In the genomic region with DNA sequence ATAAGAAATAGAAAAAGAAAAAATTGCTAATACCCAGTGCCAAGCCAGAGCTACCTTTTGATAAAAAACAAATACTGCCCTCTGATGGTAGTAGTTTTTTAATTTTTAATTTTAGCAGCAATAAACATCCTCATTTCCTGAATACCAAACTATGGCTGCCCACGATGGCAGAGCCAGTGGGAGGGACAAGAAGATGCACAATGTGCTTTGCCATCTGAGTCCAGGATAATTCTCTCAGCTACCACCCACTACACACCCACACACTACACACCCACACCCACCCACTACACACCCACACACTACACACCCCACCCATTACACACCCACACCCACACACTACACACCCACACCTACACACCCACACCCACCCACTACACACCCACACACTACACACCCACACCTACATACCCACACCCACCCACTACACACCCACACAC, we compare ENCODE assay signal across 11 cellular contexts. TPM values are rescaled to one million over a fixed set of nuclear protein-coding genes. Genes with fewer than 3 reads are reported as not detected.
DNase-seq lines count a peak whose midpoint lies in the region; ATAC-seq and TF ChIP-seq lines count a peak whose summit lies in the region.
"Had no signal": no experiment of that assay in that cellular context is flagged by ENCODE, and none has a peak within 500 bp of the region (broad histone marks: within the 10 kb centered on the region; RNA-seq: fewer than 3 reads in every experiment).

No MANE protein-coding gene starts in this region.

- H3K27me3 ChIP-seq in A673 (replicated peaks; ENCODE audit: insufficient read depth, low read depth, low read length, poor library complexity) (no peaks in the 10 kb centered on the region), GM06990 (replicated peaks; ENCODE audit: control insufficient read depth, insufficient read depth, low read length) (no peaks in the 10 kb centered on the region), Panc1 (ENCODE audit: control insufficient read depth, insufficient read depth, low read length) (no peaks in the 10 kb centered on the region), MG63 (no peaks in the 10 kb centered on the region)
- H3K27me3 ChIP-seq: body of pancreas, SJCRH30 had no signal

- no peaks in the 10 kb centered on the region for H3K9me3 Mint-ChIP-seq in Calu3 (ENCODE audit: low read depth, unreplicated experiment)

- H3K36me3 ChIP-seq in A673 (ENCODE audit: insufficient read depth, low read length, poor library complexity, severe bottlenecking) = no peaks in the 10 kb centered on the region
- H3K36me3 ChIP-seq in GM06990 (ENCODE audit: control insufficient read depth, insufficient read depth, low read length) = no peaks in the 10 kb centered on the region
- H3K36me3 ChIP-seq in Panc1 (ENCODE audit: control insufficient read depth, insufficient read depth, low read length) = no peaks in the 10 kb centered on the region
- H3K36me3 ChIP-seq in MG63 = no peaks in the 10 kb centered on the region
- H3K36me3 ChIP-seq: SJCRH30 had no signal

- H3K4me3 Mint-ChIP-seq in Calu3 (ENCODE audit: low read depth, unreplicated experiment) = no peak overlapping the region

- H3K9me3 ChIP-seq in A673 (ENCODE audit: low read depth, low read length, poor library complexity, severe bottlenecking) (no peaks in the 10 kb centered on the region), Panc1 (ENCODE audit: control insufficient read depth, insufficient read depth, low read depth, low read length) (no peaks in the 10 kb centered on the region), MG63 (no peaks in the 10 kb centered on the region)
- H3K9me3 ChIP-seq: body of pancreas, SJCRH30 had no signal

- H3K4me1 Mint-ChIP-seq in Calu3 (ENCODE audit: low read depth, unreplicated experiment) = no peaks in the 10 kb centered on the region

- H3K27ac ChIP-seq in A673 (ENCODE audit: low read depth, low read length, poor library complexity, severe bottlenecking) (no peak overlapping the region), Panc1 (ENCODE audit: low read length) (no peak overlapping the region)
- H3K27ac ChIP-seq: body of pancreas, SJCRH30 had no signal

- H3K27ac Mint-ChIP-seq in Calu3 (ENCODE audit: unreplicated experiment) = no peak overlapping the region

- H3K27me3 Mint-ChIP-seq in Calu3 (ENCODE audit: unreplicated experiment) = peaks cover 16% of the 10 kb centered on the region

- in situ Hi-C loops in Panc1 (cut with HindIII; ENCODE audit: low pct_unique_long_range_greater_than_20kb, low sequenced_read_pairs) = no loop called here
- in situ Hi-C loops in G401 (cut with HindIII; ENCODE audit: low sequenced_read_pairs) = no loop called here

- TF ChIP-seq CTCF in A673 (conservative IDR thresholded peaks at IDR 0.05; ENCODE audit: low read depth, low read length) = peak; percentile 33; the same call in 1 of the 2 replicates
- TF ChIP-seq CTCF in GM06990 (IDR thresholded peaks at IDR 0.05; ENCODE audit: insufficient read depth, low read length, poor library complexity, severe bottlenecking) = peak; percentile 2
- TF ChIP-seq CTCF in Panc1 (IDR thresholded peaks at IDR 0.05) = no peak
- no peak for TF ChIP-seq CTCF in Calu3 (IDR thresholded peaks at IDR 0.05; ENCODE audit: unreplicated experiment)

- intact Hi-C loops in A673 (cut with micrococcal nuclease; ENCODE audit: unreplicated experiment) = no loop called here
- intact Hi-C loops in Panc1 (cut with micrococcal nuclease; ENCODE audit: unreplicated experiment) = no loop called here
- intact Hi-C loops in Calu3 (cut with micrococcal nuclease; ENCODE audit: unreplicated experiment) = no loop called here

- CTCF ChIA-PET in A673 (lab: Charles Lee) = interaction anchor here (0.8 to 1.5 kb wide), 2 partner anchors 17 to 85 kb away, joined by 3 to 6 read pairs; no protein-coding TSS in a partner anchor
- CTCF ChIA-PET in Panc1 (lab: Charles Lee) = interaction anchor here (0.8 to 1.6 kb wide), 2 partner anchors 84 to 91 kb away, joined by 3 to 5 read pairs; no protein-coding TSS in a partner anchor
- CTCF ChIA-PET in Calu3 (lab: Charles Lee) = interaction anchor here (1.0 kb wide), 1 partner anchor 85 kb away, joined by 8 read pairs; no protein-coding TSS in a partner anchor

- BruUV-seq in A673 (replicated peaks; lab: Mats Ljungman, UMichigan) (no TSS peak), Panc1 (replicated peaks; lab: Mats Ljungman, UMichigan) (no TSS peak), Calu3 (replicated peaks; lab: Mats Ljungman, UMichigan) (no TSS peak)

- DNase-seq in A673 (ENCODE audit: low spot score) (peak; percentile 61), GM06990 (ENCODE audit: extremely low read depth, insufficient read length) (no peak), Panc1 (ENCODE audit: low read depth, low spot score) (no peak), dermis blood vessel endothelial cell (peak; percentile 29), retina (no peak), MG63 (no peak), Calu3 (no peak), G401 (ENCODE audit: low spot score) (no peak)
- DNase-seq: body of pancreas, left cardiac atrium had no signal

- peaks cover 10% of the 10 kb centered on the region for H3K4me1 ChIP-seq in A673 (ENCODE audit: insufficient read depth, low read length, poor library complexity, severe bottlenecking)
- no peaks in the 10 kb centered on the region for H3K4me1 ChIP-seq in Panc1 (ENCODE audit: control insufficient read depth, insufficient read depth, low read length)
- H3K4me1 ChIP-seq: body of pancreas, SJCRH30 had no signal

- H3K36me3 Mint-ChIP-seq in Calu3 (ENCODE audit: insufficient read depth, unreplicated experiment) = no peaks in the 10 kb centered on the region

- peak; percentile 39; the same call in 1 of the 2 replicates for ATAC-seq in Panc1
- ATAC-seq: body of pancreas had no signal

- POLR2A ChIA-PET in A673 (lab: Charles Lee; ENCODE audit: low non-redundant PET) (no interaction called here), Panc1 (lab: Charles Lee) (no interaction called here)

- H3K4me3 ChIP-seq in A673 (ENCODE audit: low read depth, low read length, poor library complexity, severe bottlenecking) (no peak overlapping the region), GM06990 (replicated peaks; ENCODE audit: low read depth, low read length) (no peak overlapping the region), Panc1 (ENCODE audit: low read depth in 2 of 2, low read length in 2 of 2) (no peak overlapping the region), MG63 (no peak overlapping the region)
- H3K4me3 ChIP-seq: body of pancreas, SJCRH30 had no signal

RNA-seq across cellular contexts. Expression of a gene that starts 17.8 kb away (rescaled TPM):
- total RNA-seq in A673 (2021) = 6.0 TPM in 2 replicates
- total RNA-seq in Panc1 (2021; ENCODE audit: unreplicated experiment) = 7.1 TPM
- 4.5 TPM for polyA plus RNA-seq in Panc1 (2012; ENCODE audit: insufficient read length)
- 6.8 and 9.0 TPM in 2 replicates for total RNA-seq in dermis blood vessel endothelial cell
- total RNA-seq in MG63 (2014; rRNA removed; shearing (Covaris generic); ENCODE audit: low replicate concordance) = 3.5 and 16.5 TPM in 2 replicates
- 1.2 and 1.7 TPM in 2 replicates for total RNA-seq in Calu3 (2022)
- total RNA-seq in G401 (2014; rRNA removed; shearing (Covaris generic)) = 4.4 and 8.7 TPM in 2 replicates

RNA-seq across cellular contexts. Expression of a gene that starts 18.0 kb away (rescaled TPM):
- total RNA-seq in A673 (2021) (59.0 and 59.1 TPM in 2 replicates), Panc1 (2021; ENCODE audit: unreplicated experiment) (85.7 TPM), dermis blood vessel endothelial cell (34.4 and 44.0 TPM in 2 replicates), Calu3 (2022) (24.4 and 31.2 TPM in 2 replicates)
- polyA plus RNA-seq in Panc1 (2012; ENCODE audit: insufficient read length) = 33.2 TPM
- 47.7 and 58.7 TPM in 2 replicates for total RNA-seq in MG63 (2014; rRNA removed; shearing (Covaris generic); ENCODE audit: low replicate concordance)
- 21.7 and 22.0 TPM in 2 replicates for total RNA-seq in G401 (2014; rRNA removed; shearing (Covaris generic))

RNA-seq across cellular contexts. Expression of a gene that starts 45.4 kb away (rescaled TPM):
- total RNA-seq in A673 (2021) = 93.2 and 102 TPM in 2 replicates
- 185 TPM for total RNA-seq in Panc1 (2021; ENCODE audit: unreplicated experiment)
- polyA plus RNA-seq in Panc1 (2012; ENCODE audit: insufficient read length) = 115 TPM
- 81.5 and 186 TPM in 2 replicates for total RNA-seq in dermis blood vessel endothelial cell
- total RNA-seq in MG63 (2014; rRNA removed; shearing (Covaris generic); ENCODE audit: low replicate concordance) = 27.7 and 42.1 TPM in 2 replicates
- 68.2 and 70.4 TPM in 2 replicates for total RNA-seq in Calu3 (2022)
- total RNA-seq in G401 (2014; rRNA removed; shearing (Covaris generic)) = 33.5 and 37.6 TPM in 2 replicates

RNA-seq across cellular contexts. Expression of a gene that starts 54.7 kb away (rescaled TPM):
- total RNA-seq in A673 (2021) = 0.64 and 0.92 TPM in 2 replicates
- total RNA-seq in Panc1 (2021; ENCODE audit: unreplicated experiment) = 8.8 TPM
- polyA plus RNA-seq in Panc1 (2012; ENCODE audit: insufficient read length) = 9.9 TPM
- 13.4 and 16.8 TPM in 2 replicates for total RNA-seq in dermis blood vessel endothelial cell
- total RNA-seq in MG63 (2014; rRNA removed; shearing (Covaris generic); ENCODE audit: low replicate concordance) = not detected in 2 replicates
- total RNA-seq in Calu3 (2022) = 0.39 and 0.99 TPM in 2 replicates
- total RNA-seq in G401 (2014; rRNA removed; shearing (Covaris generic)) = 7.1 and 11.6 TPM in 2 replicates
- total RNA-seq: SJCRH30 had no signal

Comparison
In these comparisons a context has a peak if more than half of its experiments do, and no peak if none do; other contexts are left out.
1. DNase-seq: peak in A673 (single experiment) and dermis blood vessel endothelial cell (single experiment); none in GM06990 (single experiment), Panc1 (single experiment), retina (single experiment), MG63 (single experiment), Calu3 (single experiment) and G401 (single experiment).
2. CTCF ChIP-seq: peak in A673 (single experiment) and GM06990 (single experiment); none in Panc1 (single experiment) and Calu3 (single experiment).